In the genomic region with DNA sequence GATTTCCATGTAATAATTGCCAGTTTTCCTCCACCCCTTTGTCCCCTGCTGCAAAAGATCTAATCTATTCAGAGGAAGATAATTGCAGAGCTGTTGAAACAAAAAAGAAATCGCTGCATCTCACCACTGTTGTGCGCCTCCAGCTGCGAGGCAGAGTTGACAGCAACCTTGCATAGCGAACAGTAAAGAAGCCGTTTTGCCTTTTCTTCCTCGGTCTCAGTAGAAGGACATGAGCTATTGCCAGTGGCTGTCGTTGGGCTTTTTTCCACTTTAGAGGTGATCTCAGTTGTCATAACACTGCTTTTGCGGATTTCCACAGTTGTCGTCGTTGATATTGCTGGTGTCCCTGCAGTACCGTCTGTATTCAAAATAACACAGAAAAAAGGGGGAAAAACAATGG, we compare ENCODE assay signal across 19 cellular contexts.
"Had no signal": no experiment of that assay in that cellular context is flagged by ENCODE, and none has a peak within 500 bp of the region (broad histone marks: within the 10 kb centered on the region; RNA-seq: fewer than 3 reads in every experiment).

No MANE protein-coding gene starts in this region.

- H3K27me3 ChIP-seq: ovary, right atrium auricular region, sigmoid colon, testis, tibial nerve had no signal

- H3K9me3 ChIP-seq: ovary, right atrium auricular region, sigmoid colon, testis, tibial nerve had no signal

- H3K9me3 Mint-ChIP-seq: neural crest cell had no signal

- H3K27ac ChIP-seq: coronary artery, ovary, right atrium auricular region, sigmoid colon, skin epidermis, testis, tibial nerve had no signal

- H3K36me3 Mint-ChIP-seq: naive thymus-derived CD8-positive, alpha-beta T cell; stimulated activated naive B cell treated with anti-CD40 and anti-IgM and Interleukin-4, amounts not matched to agents 10 μg/mL and 1 μg/mL and 100 μg/mL, for 72 hours had no signal

- DNase-seq: effector CD4-positive, alpha-beta T cell; foreskin melanocyte; islet precursor cell; mammary epithelial cell; mucosa of descending colon; naive thymus-derived CD8-positive, alpha-beta T cell; ovary; sigmoid colon; stimulated activated CD4-positive, alpha-beta T cell treated with anti-CD3 and anti-CD28 coated beads, Interleukin-2, amount 100 ng/mL, for 24 hours; stimulated activated CD4-positive, alpha-beta T cell treated with anti-CD3 and anti-CD28 coated beads, Interleukin-4, amount 100 ng/mL, for 4 hours; stimulated activated naive B cell treated with anti-CD40 and anti-IgM and Interleukin-4, amounts not matched to agents 10 μg/mL and 1 μg/mL and 100 μg/mL, for 72 hours; stimulated activated naive CD8-positive, alpha-beta T cell treated with anti-CD3 and anti-CD28 coated beads, Interleukin-15, amount 100 ng/mL, for 72 hours; testis had no signal

- H3K4me3 ChIP-seq: coronary artery, mucosa of descending colon, ovary, right atrium auricular region, sigmoid colon, skin epidermis, testis, tibial nerve had no signal

- H3K4me1 ChIP-seq: right atrium auricular region, sigmoid colon, testis, tibial nerve had no signal

- H3K4me3 Mint-ChIP-seq: naive thymus-derived CD8-positive, alpha-beta T cell; neural crest cell; stimulated activated naive B cell treated with anti-CD40 and anti-IgM and Interleukin-4, amounts not matched to agents 10 μg/mL and 1 μg/mL and 100 μg/mL, for 72 hours; stimulated activated naive CD8-positive, alpha-beta T cell treated with anti-CD3 and anti-CD28 coated beads, Interleukin-15, amount 100 ng/mL, for 72 hours had no signal

- H3K36me3 ChIP-seq: ovary, right atrium auricular region, sigmoid colon, tibial nerve had no signal

- ATAC-seq: left lobe of liver; mucosa of descending colon; naive thymus-derived CD8-positive, alpha-beta T cell; stimulated activated naive B cell treated with anti-CD40 and anti-IgM and Interleukin-4, amounts not matched to agents 10 μg/mL and 1 μg/mL and 100 μg/mL, for 72 hours; stimulated activated naive CD8-positive, alpha-beta T cell treated with anti-CD3 and anti-CD28 coated beads, Interleukin-15, amount 100 ng/mL, for 72 hours had no signal

- H3K4me1 Mint-ChIP-seq: naive thymus-derived CD8-positive, alpha-beta T cell; neural crest cell; stimulated activated naive B cell treated with anti-CD40 and anti-IgM and Interleukin-4, amounts not matched to agents 10 μg/mL and 1 μg/mL and 100 μg/mL, for 72 hours; stimulated activated naive CD8-positive, alpha-beta T cell treated with anti-CD3 and anti-CD28 coated beads, Interleukin-15, amount 100 ng/mL, for 72 hours had no signal

- H3K27ac Mint-ChIP-seq: naive thymus-derived CD8-positive, alpha-beta T cell; stimulated activated naive B cell treated with anti-CD40 and anti-IgM and Interleukin-4, amounts not matched to agents 10 μg/mL and 1 μg/mL and 100 μg/mL, for 72 hours; stimulated activated naive CD8-positive, alpha-beta T cell treated with anti-CD3 and anti-CD28 coated beads, Interleukin-15, amount 100 ng/mL, for 72 hours had no signal

- H3K27me3 Mint-ChIP-seq: naive thymus-derived CD8-positive, alpha-beta T cell; stimulated activated naive B cell treated with anti-CD40 and anti-IgM and Interleukin-4, amounts not matched to agents 10 μg/mL and 1 μg/mL and 100 μg/mL, for 72 hours; stimulated activated naive CD8-positive, alpha-beta T cell treated with anti-CD3 and anti-CD28 coated beads, Interleukin-15, amount 100 ng/mL, for 72 hours had no signal
